In the genomic region with DNA sequence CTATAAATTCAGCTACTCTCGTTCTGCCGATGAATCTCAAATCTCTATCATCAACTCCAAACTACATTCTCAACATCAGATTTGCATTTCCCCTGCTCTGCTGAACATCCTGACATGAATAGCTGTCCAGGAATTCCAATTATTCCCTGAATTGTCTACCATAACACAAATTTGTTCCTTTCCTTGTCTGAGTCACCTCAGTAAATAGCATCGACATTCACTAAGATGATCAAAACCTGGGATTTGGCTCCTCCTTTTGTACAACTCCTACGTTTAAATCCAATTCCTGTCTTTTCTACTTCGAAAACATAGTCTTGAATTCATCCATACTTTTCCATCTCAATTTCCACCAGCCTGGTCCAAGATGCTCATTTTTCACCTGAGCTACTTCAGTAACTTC, we compare ENCODE assay signal across 1 cellular context.
TF ChIP-seq lines count a peak whose summit lies in the region.

No MANE protein-coding gene starts in this region.

TF ChIP-seq in WTC11, 78 proteins besides CTCF, POLR2A, EP300 and RAD21 (continued from another document):
- TF ChIP-seq, protein P1, sequence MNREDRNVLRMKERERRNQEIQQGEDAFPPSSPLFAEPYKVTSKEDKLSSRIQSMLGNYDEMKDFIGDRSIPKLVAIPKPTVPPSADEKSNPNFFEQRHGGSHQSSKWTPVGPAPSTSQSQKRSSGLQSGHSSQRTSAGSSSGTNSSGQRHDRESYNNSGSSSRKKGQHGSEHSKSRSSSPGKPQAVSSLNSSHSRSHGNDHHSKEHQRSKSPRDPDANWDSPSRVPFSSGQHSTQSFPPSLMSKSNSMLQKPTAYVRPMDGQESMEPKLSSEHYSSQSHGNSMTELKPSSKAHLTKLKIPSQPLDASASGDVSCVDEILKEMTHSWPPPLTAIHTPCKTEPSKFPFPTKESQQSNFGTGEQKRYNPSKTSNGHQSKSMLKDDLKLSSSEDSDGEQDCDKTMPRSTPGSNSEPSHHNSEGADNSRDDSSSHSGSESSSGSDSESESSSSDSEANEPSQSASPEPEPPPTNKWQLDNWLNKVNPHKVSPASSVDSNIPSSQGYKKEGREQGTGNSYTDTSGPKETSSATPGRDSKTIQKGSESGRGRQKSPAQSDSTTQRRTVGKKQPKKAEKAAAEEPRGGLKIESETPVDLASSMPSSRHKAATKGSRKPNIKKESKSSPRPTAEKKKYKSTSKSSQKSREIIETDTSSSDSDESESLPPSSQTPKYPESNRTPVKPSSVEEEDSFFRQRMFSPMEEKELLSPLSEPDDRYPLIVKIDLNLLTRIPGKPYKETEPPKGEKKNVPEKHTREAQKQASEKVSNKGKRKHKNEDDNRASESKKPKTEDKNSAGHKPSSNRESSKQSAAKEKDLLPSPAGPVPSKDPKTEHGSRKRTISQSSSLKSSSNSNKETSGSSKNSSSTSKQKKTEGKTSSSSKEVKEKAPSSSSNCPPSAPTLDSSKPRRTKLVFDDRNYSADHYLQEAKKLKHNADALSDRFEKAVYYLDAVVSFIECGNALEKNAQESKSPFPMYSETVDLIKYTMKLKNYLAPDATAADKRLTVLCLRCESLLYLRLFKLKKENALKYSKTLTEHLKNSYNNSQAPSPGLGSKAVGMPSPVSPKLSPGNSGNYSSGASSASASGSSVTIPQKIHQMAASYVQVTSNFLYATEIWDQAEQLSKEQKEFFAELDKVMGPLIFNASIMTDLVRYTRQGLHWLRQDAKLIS (CRISPR knock-in tag; IDR thresholded peaks at IDR 0.05; ENCODE audit: borderline replicate concordance), result no peak
- TF ChIP-seq NR1H2 (CRISPR knock-in tag; IDR thresholded peaks at IDR 0.05) (no peak), ZNF423 (CRISPR knock-in tag; IDR thresholded peaks at IDR 0.05) (no peak), ZNF219 (CRISPR knock-in tag; IDR thresholded peaks at IDR 0.05; ENCODE audit: borderline replicate concordance) (no peak), GTF2I (CRISPR knock-in tag; conservative IDR thresholded peaks at IDR 0.05) (no peak), KAT7 (CRISPR knock-in tag; IDR thresholded peaks at IDR 0.05; ENCODE audit: borderline replicate concordance) (no peak)
- TF ChIP-seq, protein P2, sequence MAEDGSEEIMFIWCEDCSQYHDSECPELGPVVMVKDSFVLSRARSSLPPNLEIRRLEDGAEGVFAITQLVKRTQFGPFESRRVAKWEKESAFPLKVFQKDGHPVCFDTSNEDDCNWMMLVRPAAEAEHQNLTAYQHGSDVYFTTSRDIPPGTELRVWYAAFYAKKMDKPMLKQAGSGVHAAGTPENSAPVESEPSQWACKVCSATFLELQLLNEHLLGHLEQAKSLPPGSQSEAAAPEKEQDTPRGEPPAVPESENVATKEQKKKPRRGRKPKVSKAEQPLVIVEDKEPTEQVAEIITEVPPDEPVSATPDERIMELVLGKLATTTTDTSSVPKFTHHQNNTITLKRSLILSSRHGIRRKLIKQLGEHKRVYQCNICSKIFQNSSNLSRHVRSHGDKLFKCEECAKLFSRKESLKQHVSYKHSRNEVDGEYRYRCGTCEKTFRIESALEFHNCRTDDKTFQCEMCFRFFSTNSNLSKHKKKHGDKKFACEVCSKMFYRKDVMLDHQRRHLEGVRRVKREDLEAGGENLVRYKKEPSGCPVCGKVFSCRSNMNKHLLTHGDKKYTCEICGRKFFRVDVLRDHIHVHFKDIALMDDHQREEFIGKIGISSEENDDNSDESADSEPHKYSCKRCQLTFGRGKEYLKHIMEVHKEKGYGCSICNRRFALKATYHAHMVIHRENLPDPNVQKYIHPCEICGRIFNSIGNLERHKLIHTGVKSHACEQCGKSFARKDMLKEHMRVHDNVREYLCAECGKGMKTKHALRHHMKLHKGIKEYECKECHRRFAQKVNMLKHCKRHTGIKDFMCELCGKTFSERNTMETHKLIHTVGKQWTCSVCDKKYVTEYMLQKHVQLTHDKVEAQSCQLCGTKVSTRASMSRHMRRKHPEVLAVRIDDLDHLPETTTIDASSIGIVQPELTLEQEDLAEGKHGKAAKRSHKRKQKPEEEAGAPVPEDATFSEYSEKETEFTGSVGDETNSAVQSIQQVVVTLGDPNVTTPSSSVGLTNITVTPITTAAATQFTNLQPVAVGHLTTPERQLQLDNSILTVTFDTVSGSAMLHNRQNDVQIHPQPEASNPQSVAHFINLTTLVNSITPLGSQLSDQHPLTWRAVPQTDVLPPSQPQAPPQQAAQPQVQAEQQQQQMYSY (CRISPR knock-in tag; IDR thresholded peaks at IDR 0.05), result no peak
- TF ChIP-seq, protein P3, sequence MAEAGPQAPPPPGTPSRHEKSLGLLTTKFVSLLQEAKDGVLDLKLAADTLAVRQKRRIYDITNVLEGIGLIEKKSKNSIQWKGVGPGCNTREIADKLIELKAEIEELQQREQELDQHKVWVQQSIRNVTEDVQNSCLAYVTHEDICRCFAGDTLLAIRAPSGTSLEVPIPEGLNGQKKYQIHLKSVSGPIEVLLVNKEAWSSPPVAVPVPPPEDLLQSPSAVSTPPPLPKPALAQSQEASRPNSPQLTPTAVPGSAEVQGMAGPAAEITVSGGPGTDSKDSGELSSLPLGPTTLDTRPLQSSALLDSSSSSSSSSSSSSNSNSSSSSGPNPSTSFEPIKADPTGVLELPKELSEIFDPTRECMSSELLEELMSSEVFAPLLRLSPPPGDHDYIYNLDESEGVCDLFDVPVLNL (CRISPR knock-in tag; IDR thresholded peaks at IDR 0.05; ENCODE audit: borderline replicate concordance, low read depth), result no peak
